In the genomic region with DNA sequence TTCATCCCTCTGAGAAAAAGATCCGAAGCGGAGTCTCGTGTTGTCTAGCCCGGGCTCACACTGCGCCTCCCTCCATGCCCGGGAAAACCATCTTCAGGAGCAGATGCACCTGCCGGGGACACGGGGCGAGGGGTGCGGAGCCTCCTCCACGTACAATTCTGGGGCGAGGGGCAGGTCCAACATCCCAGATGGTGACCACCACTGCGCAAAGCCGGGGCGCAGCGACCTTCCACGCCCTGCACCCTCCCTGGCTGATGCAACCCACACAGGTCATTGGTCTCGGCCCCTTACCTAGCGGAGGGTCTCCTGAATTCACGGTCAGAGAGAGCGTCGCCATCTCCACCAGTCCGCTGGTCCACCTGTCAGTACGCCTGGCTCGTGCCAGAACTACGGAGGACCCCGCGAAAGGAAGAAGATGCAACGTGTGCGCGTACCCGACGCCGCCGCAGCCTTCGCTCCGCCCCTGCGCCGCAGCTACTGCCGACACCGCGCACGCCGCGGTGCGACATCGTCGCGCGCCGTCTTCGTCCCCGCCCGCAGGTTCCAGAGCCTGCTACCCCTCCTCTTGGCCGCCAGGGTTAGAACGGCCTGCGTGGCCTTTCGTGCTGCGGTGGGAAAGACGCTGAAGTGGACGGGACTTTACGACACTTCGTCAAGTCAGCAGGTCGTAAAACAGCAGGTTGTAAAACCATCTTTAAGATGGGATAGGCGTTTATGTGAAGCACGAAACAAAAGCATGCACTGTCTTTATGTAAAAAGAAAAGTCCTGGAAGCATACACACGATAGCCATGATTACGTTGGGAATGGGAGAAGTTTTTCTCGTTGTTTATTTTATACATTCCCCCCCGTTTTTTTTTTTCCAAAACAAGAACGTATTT, we compare ENCODE assay signal across 8 cellular contexts. TPM values are rescaled to one million over a fixed set of nuclear protein-coding genes. Genes with fewer than 3 reads are reported as not detected.
DNase-seq lines count a peak whose midpoint lies in the region; ATAC-seq, FAIRE-seq and TF ChIP-seq lines count a peak whose summit lies in the region.

A gene (minus strand): TSS at position 454 of the 879 bp plus-strand sequence. CDS start 117 bp downstream, at position 337.

- ATAC-seq in HG02840 (IDR thresholded peaks at IDR 0.05; ENCODE audit: low FRiP score, unreplicated experiment): peak; percentile 98

- DNase-seq in NCI-H1436 treated with DMSO at 0.1 percent for 48 hours (lab: John Stamatoyannopoulos, UW): peak; percentile 93
- peak; percentile 94 for DNase-seq in amniotic stem cell (lab: John Stamatoyannopoulos, UW)
- peak; percentile 94 for DNase-seq in left ventricle myocardium inferior
- peak; percentile 92 for DNase-seq in prostate gland (ENCODE audit: low spot score)
- peak; percentile 97 for DNase-seq in urothelium cell line (ENCODE audit: low spot score)

- peak; percentile 59 for TF ChIP-seq POLR2A in prostate gland (IDR thresholded peaks at IDR 0.05)

- H3K4me1 ChIP-seq in left ventricle myocardium inferior: peaks cover 36% of the 10 kb centered on the region
- H3K4me1 ChIP-seq in prostate gland (replicated peaks): no peaks in the 10 kb centered on the region

- H3K9me3 ChIP-seq in left ventricle myocardium inferior (replicated peaks) (no peaks in the 10 kb centered on the region), prostate gland (no peaks in the 10 kb centered on the region)

- TF ChIP-seq CTCF in GM12875 (IDR thresholded peaks at IDR 0.05; ENCODE audit: borderline replicate concordance, insufficient read depth, low read depth, low read length): peak; percentile 78
- peak; percentile 91 for TF ChIP-seq CTCF in left ventricle myocardium inferior (IDR thresholded peaks at IDR 0.05; ENCODE audit: borderline replicate concordance)
- peak; percentile 42 to 91 (median 71) for TF ChIP-seq CTCF in prostate gland (IDR thresholded peaks at IDR 0.05)

- peak within 1 kb of the TSS; percentile 83 for H3K4me3 ChIP-seq in GM12875 (ENCODE audit: low read depth, low read length)
- H3K4me3 ChIP-seq in left ventricle myocardium inferior: peak within 1 kb of the TSS; percentile 90
- peak within 1 kb of the TSS; percentile 53 to 63 for H3K4me3 ChIP-seq in prostate gland

- H3K27ac ChIP-seq in left ventricle myocardium inferior (replicated peaks): peak within 1 kb of the TSS; percentile 90
- peak within 1 kb of the TSS; percentile 73 to 79 for H3K27ac ChIP-seq in prostate gland

- under 1% methylated on average over 55 of the region's 71 CpGs for WGBS in prostate gland

- intact Hi-C loops in T-helper 1 cell treated with Interleukin-12 subunit alpha and Interleukin-12 subunit beta and Interleukin-4 antibody, amounts not matched to agents 30 ng/mL and 1 ng/mL, for 36 hours (cut with micrococcal nuclease): loop anchor here (1.0 to 5.0 kb wide), 9 partner anchors 9 to 1761 kb away; a partner anchor contains a TSS
- intact Hi-C loops in left ventricle myocardium inferior (cut with micrococcal nuclease) (no loop called here), prostate gland (cut with DNase I) (no loop called here)

- H3K27me3 ChIP-seq in left ventricle myocardium inferior (ENCODE audit: low read depth) (no peaks in the 10 kb centered on the region), prostate gland (replicated peaks; ENCODE audit: insufficient read depth) (no peaks in the 10 kb centered on the region)

- peak; percentile 98 for FAIRE-seq in urothelium cell line (lab: Jason Lieb, UNC)

- H3K36me3 ChIP-seq in left ventricle myocardium inferior: no peaks in the 10 kb centered on the region
- no peaks in the 10 kb centered on the region for H3K36me3 ChIP-seq in prostate gland

RNA-seq across cellular contexts. Expression of the gene that starts here (rescaled TPM):
- 110 and 122 TPM in 2 replicates for total RNA-seq in T-helper 1 cell treated with Interleukin-12 subunit alpha and Interleukin-12 subunit beta and Interleukin-4 antibody, amounts not matched to agents 30 ng/mL and 1 ng/mL, for 36 hours
- total RNA-seq in left ventricle myocardium inferior: 56.9 TPM
- 10 to 100 TPM; 41.9 to 43.1 TPM for total RNA-seq in prostate gland

Comparison
In these comparisons a context has a peak if more than half of its experiments do, and no peak if none do; other contexts are left out.
1. Peak in every context shown above with its lines: DNase-seq, ATAC-seq, H3K4me3 ChIP-seq and H3K27ac ChIP-seq.